ENCODE assay signal across 12 cellular contexts in genomic region chr1:204844326-204844725, GRCh38. TPM values are rescaled to one million over a fixed set of nuclear protein-coding genes. Genes with fewer than 3 reads are reported as not detected.
DNase-seq lines count a peak whose midpoint lies in the region; ATAC-seq and TF ChIP-seq lines count a peak whose summit lies in the region.
"Had no signal": no experiment of that assay in that cellular context is flagged by ENCODE, and none has a peak within 500 bp of the region (broad histone marks: within the 10 kb centered on the region; RNA-seq: fewer than 3 reads in every experiment).

No MANE protein-coding gene starts in this region.

- H3K27ac Mint-ChIP-seq in progenitor cell of endocrine pancreas: no peak overlapping the region
- H3K27ac Mint-ChIP-seq: B cell; CD8-positive, alpha-beta T cell had no signal

- no peaks in the 10 kb centered on the region for H3K4me1 ChIP-seq in ascending aorta
- H3K4me1 ChIP-seq: BLaER1 treated with 17β-estradiol and CSF1 and Interleukin-3, amounts not matched to agents 10 nM and 100 nM had no signal

- no peaks in the 10 kb centered on the region for H3K27me3 ChIP-seq in ascending aorta
- H3K27me3 ChIP-seq: BLaER1 treated with 17β-estradiol and CSF1 and Interleukin-3, amounts not matched to agents 10 nM and 100 nM had no signal

- DNase-seq in islet precursor cell (peak; percentile 50), sciatic nerve (ENCODE audit: low spot score) (peak; percentile 27), HuH-7 (ENCODE audit: low spot score) (no peak), ascending aorta (ENCODE audit: low spot score in 2 of 2) (no peak), progenitor cell of endocrine pancreas (ENCODE audit: low spot score, unreplicated experiment) (no peak)
- DNase-seq: Calu3; CD8-positive, alpha-beta T cell; DMS 273 treated with DMSO at 0.1 percent for 48 hours; H9 had no signal

- peaks cover 8% of the 10 kb centered on the region for H3K4me1 Mint-ChIP-seq in progenitor cell of endocrine pancreas (ENCODE audit: low read depth)

- H3K36me3 ChIP-seq in ascending aorta: no peaks in the 10 kb centered on the region
- H3K36me3 ChIP-seq: BLaER1 treated with 17β-estradiol and CSF1 and Interleukin-3, amounts not matched to agents 10 nM and 100 nM had no signal

- H3K9me3 Mint-ChIP-seq in progenitor cell of endocrine pancreas (ENCODE audit: low read depth): no peaks in the 10 kb centered on the region
- H3K9me3 Mint-ChIP-seq: CD8-positive, alpha-beta T cell; H9 had no signal

- TF ChIP-seq CTCF in ascending aorta (IDR thresholded peaks at IDR 0.05) (no peak), progenitor cell of endocrine pancreas (IDR thresholded peaks at IDR 0.05; ENCODE audit: unreplicated experiment) (no peak)

- H3K4me3 Mint-ChIP-seq in progenitor cell of endocrine pancreas (ENCODE audit: low read depth): no peak overlapping the region
- H3K4me3 Mint-ChIP-seq: B cell; CD8-positive, alpha-beta T cell; H9 had no signal

- H3K4me3 ChIP-seq in ascending aorta: no peak overlapping the region
- H3K4me3 ChIP-seq: BLaER1 treated with 17β-estradiol and CSF1 and Interleukin-3, amounts not matched to agents 10 nM and 100 nM had no signal

- H3K27me3 Mint-ChIP-seq in progenitor cell of endocrine pancreas: no peaks in the 10 kb centered on the region

- no peaks in the 10 kb centered on the region for H3K36me3 Mint-ChIP-seq in progenitor cell of endocrine pancreas (ENCODE audit: insufficient read depth)
- H3K36me3 Mint-ChIP-seq: CD8-positive, alpha-beta T cell had no signal

- H3K9me3 ChIP-seq in ascending aorta: no peaks in the 10 kb centered on the region
- H3K9me3 ChIP-seq: BLaER1 treated with 17β-estradiol and CSF1 and Interleukin-3, amounts not matched to agents 10 nM and 100 nM had no signal

- no peak for ATAC-seq in sciatic nerve
- ATAC-seq: CD8-positive, alpha-beta T cell had no signal

- H3K27ac ChIP-seq in cingulate gyrus (ENCODE audit: low read depth, low read length) (peak overlapping the region; percentile 66), ascending aorta (no peak overlapping the region)
- H3K27ac ChIP-seq: BLaER1 treated with 17β-estradiol and CSF1 and Interleukin-3, amounts not matched to agents 10 nM and 100 nM had no signal

- intact Hi-C loops in sciatic nerve (cut with DNase I): no loop called here
- intact Hi-C loops in ascending aorta (cut with DNase I): no loop called here

RNA-seq across cellular contexts. Expression of gene NFASC, which starts 26.3 kb away (rescaled TPM):
- total RNA-seq in sciatic nerve: 140 TPM
- 44.0 TPM for total RNA-seq in ascending aorta
- total RNA-seq in progenitor cell of endocrine pancreas: 6.9 and 8.3 TPM in 2 replicates
- total RNA-seq: Calu3; CD8-positive, alpha-beta T cell had no signal

Comparison
In these comparisons a context has a peak if more than half of its experiments do, and no peak if none do; other contexts are left out.
1. DNase-seq: peak in islet precursor cell (single experiment) and sciatic nerve (single experiment); none in HuH-7 (single experiment), ascending aorta (0 of 2) and progenitor cell of endocrine pancreas (single experiment).